In genomic region chr9:503881-504852, GRCh38 we compare ENCODE assay signal across 8 cellular contexts. TPM values are rescaled to one million over a fixed set of nuclear protein-coding genes. Genes with fewer than 3 reads are reported as not detected.
A peak's percentile ranks its signal among the peaks of the same experiment; 100 is the strongest.
DNase-seq lines count a peak whose midpoint lies in the region; ATAC-seq, FAIRE-seq and TF ChIP-seq lines count a peak whose summit lies in the region.

Gene KANK1, plus strand, starts transcription at chr9:504695.

- peaks cover 21% of the 10 kb centered on the region for H3K4me1 Mint-ChIP-seq in neural progenitor cell

- H3K27me3 ChIP-seq in RWPE2 (ENCODE audit: insufficient read depth, poor library complexity, severe bottlenecking): no peaks in the 10 kb centered on the region
- H3K27me3 ChIP-seq in foreskin keratinocyte: no peaks in the 10 kb centered on the region
- H3K27me3 ChIP-seq in neural progenitor cell: peaks cover 36% of the 10 kb centered on the region
- no peaks in the 10 kb centered on the region for H3K27me3 ChIP-seq in stomach smooth muscle (ENCODE audit: control insufficient read depth in 1 of 2, insufficient read depth in 2 of 2, low read length in 2 of 2)

- H3K27ac Mint-ChIP-seq in neural progenitor cell: no peak within 1 kb of the TSS

- peaks cover 3% of the 10 kb centered on the region for H3K9me3 Mint-ChIP-seq in neural progenitor cell

- H3K4me1 ChIP-seq in RWPE2 (ENCODE audit: insufficient read depth, poor library complexity, severe bottlenecking) (peaks cover 6% of the 10 kb centered on the region), foreskin keratinocyte (peaks cover 13% of the 10 kb centered on the region), neural progenitor cell (peaks cover 11% of the 10 kb centered on the region), stomach smooth muscle (ENCODE audit: control insufficient read depth, insufficient read depth, low read length) (peaks cover 13% of the 10 kb centered on the region)

- H2AFZ ChIP-seq in neural progenitor cell (replicated peaks): peak within 1 kb of the TSS; percentile 95

- peaks cover 7% of the 10 kb centered on the region for H3K36me3 Mint-ChIP-seq in neural progenitor cell

- DNase-seq in DMS 273 (lab: John Stamatoyannopoulos, UW; ENCODE audit: unreplicated experiment) (peak; percentile 88), HTR-8/SVneo (ENCODE audit: insufficient read length, low spot score) (peak; percentile 28), RWPE2 (ENCODE audit: low spot score) (peak; percentile 76), foreskin keratinocyte (peak; percentile 35 to 56), neural progenitor cell (ENCODE audit: low spot score) (peak; percentile 94)
- DNase-seq in activated gamma-delta T cell treated with anti-CD3 and anti-CD28 coated beads, Interleukin-2, amount 50 U/mL, for 16 hours (ENCODE audit: low read depth): peak; percentile 48

- H3K4me3 ChIP-seq in RWPE2 (ENCODE audit: severe bottlenecking): peak within 1 kb of the TSS; percentile 97
- H3K4me3 ChIP-seq in neural progenitor cell: peak within 1 kb of the TSS; percentile 87
- peak within 1 kb of the TSS; percentile 81 to 89 for H3K4me3 ChIP-seq in stomach smooth muscle (ENCODE audit: low read length in 2 of 2)

- ATAC-seq in GM21367 (IDR thresholded peaks at IDR 0.05; ENCODE audit: unreplicated experiment) (peak; percentile 91), RWPE2 (ENCODE audit: low read depth) (peak; percentile 81), foreskin keratinocyte (peak; percentile 85)

- TF ChIP-seq CTCF in RWPE2 (IDR thresholded peaks at IDR 0.05; ENCODE audit: poor library complexity, severe bottlenecking): peak; percentile 68
- peak; percentile 70 for TF ChIP-seq CTCF in foreskin keratinocyte (conservative IDR thresholded peaks at IDR 0.05)
- TF ChIP-seq CTCF in neural progenitor cell (IDR thresholded peaks at IDR 0.05): peak; percentile 29

- H3K4me2 ChIP-seq in neural progenitor cell: peak within 1 kb of the TSS; percentile 91

- peaks cover 10% of the 10 kb centered on the region for H3F3A ChIP-seq in neural progenitor cell (ENCODE audit: low read depth)

- H3K27me3 Mint-ChIP-seq in neural progenitor cell (ENCODE audit: insufficient read depth, low read depth): peaks cover 15% of the 10 kb centered on the region

- H3K79me2 ChIP-seq in neural progenitor cell (ENCODE audit: low read depth): peaks cover 19% of the 10 kb centered on the region

- H4K20me1 ChIP-seq in neural progenitor cell (ENCODE audit: low read depth): peaks cover 7% of the 10 kb centered on the region

- H3K27ac ChIP-seq in RWPE2 (ENCODE audit: poor library complexity, severe bottlenecking) (peak within 1 kb of the TSS; percentile 39), foreskin keratinocyte (no peak within 1 kb of the TSS), neural progenitor cell (no peak within 1 kb of the TSS), stomach smooth muscle (ENCODE audit: low read length) (peak within 1 kb of the TSS; percentile 41)

- peaks cover 5% of the 10 kb centered on the region; the same call in 1 of the 2 replicates for H3K36me3 ChIP-seq in RWPE2 (ENCODE audit: low read depth)
- no peaks in the 10 kb centered on the region for H3K36me3 ChIP-seq in neural progenitor cell
- no peaks in the 10 kb centered on the region for H3K36me3 ChIP-seq in stomach smooth muscle (ENCODE audit: control insufficient read depth in 2 of 2, insufficient read depth in 2 of 2, low read length in 2 of 2)

- no peak for FAIRE-seq in HTR-8/SVneo (lab: Jason Lieb, UNC)

- H3K9me3 ChIP-seq in RWPE2 (ENCODE audit: severe bottlenecking) (no peaks in the 10 kb centered on the region), neural progenitor cell (ENCODE audit: low read depth) (no peaks in the 10 kb centered on the region), stomach smooth muscle (ENCODE audit: control insufficient read depth in 2 of 2, low read length in 2 of 2) (no peaks in the 10 kb centered on the region)

- peak within 1 kb of the TSS; percentile 91 for H3K4me3 Mint-ChIP-seq in neural progenitor cell

- H3K9ac ChIP-seq in neural progenitor cell (no peak within 1 kb of the TSS), stomach smooth muscle (ENCODE audit: low read length in 2 of 2) (peak within 1 kb of the TSS; percentile 54 to 62)

RNA-seq across cellular contexts. Expression of gene KANK1, which starts in this region (rescaled TPM):
- total RNA-seq in foreskin keratinocyte (62.4 and 81.6 TPM in 2 replicates), neural progenitor cell (ENCODE audit: low replicate concordance) (24.5 and 27.9 TPM in 2 replicates)
- polyA plus RNA-seq in foreskin keratinocyte: 27.9 and 37.3 TPM in 2 replicates

Comparison
In these comparisons a context has a peak if more than half of its experiments do, and no peak if none do; other contexts are left out.
1. DNase-seq: peak in every context shown above with its lines; median percentile 94 in neural progenitor cell; 88 in DMS 273; 76 in RWPE2; 48 in activated gamma-delta T cell treated with anti-CD3 and anti-CD28 coated beads, Interleukin-2, amount 50 U/mL, for 16 hours; 46 in foreskin keratinocyte; 28 in HTR-8/SVneo.
2. H3K27ac ChIP-seq: peak in RWPE2 (single experiment) and stomach smooth muscle (single experiment); none in foreskin keratinocyte (single experiment) and neural progenitor cell (single experiment).
3. Peak in every context shown above with its lines, with median percentiles within 50 percentile points of each other: ATAC-seq, H3K4me3 ChIP-seq and CTCF ChIP-seq.